In the genomic region with DNA sequence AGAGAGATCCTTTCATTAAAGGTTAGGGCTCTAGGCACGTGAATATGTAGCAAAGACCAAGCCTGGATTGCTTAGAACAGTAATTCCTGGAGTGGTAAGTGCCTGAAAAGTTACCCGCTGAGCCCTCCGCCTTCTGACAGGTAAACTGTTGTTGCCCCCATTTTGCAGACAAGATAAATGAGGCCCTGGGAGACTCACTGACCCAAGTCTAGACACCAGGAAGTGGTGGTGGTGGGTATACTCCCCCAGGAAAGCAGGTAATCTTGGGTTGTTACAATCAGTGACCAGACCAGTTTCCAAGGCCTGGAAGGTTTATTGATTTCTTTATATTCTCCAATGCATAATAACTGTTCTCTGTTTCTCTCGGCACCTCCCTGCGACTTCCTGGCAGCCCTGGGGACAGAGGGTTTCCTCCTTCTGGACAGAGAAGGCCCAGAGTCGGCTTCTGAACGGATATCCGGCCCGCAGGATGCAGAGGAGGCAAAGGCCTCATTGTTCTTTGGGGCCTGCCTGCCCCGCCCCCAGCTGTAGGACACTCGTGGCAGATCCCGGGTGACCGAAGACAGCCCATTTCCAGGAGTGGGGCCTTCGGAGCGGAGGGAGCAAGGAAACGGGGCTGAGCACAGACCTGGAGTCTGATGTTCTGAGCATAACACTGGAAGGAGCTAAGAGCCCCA, we compare ENCODE assay signal across 8 cellular contexts. TPM values are rescaled to one million over a fixed set of nuclear protein-coding genes. Genes with fewer than 3 reads are reported as not detected.
DNase-seq lines count a peak whose midpoint lies in the region; ATAC-seq and TF ChIP-seq lines count a peak whose summit lies in the region.

No MANE protein-coding gene starts in this region.

- no peak for TF ChIP-seq POLR2A in testis (IDR thresholded peaks at IDR 0.05)

- no peaks in the 10 kb centered on the region for H3K79me2 ChIP-seq in KMS-11 (ENCODE audit: insufficient read depth, low read depth)

- CTCF ChIA-PET in activated CD8-positive, alpha-beta T cell treated with anti-CD3 and anti-CD28 coated beads, Interleukin-2, amount 10 ng/mL, durations not matched to agents 7 days and 5 days (lab: Charles Lee) = interaction anchor here (0.6 to 6.8 kb wide), 42 partner anchors 8 to 389 kb away, joined by 3 to 74 read pairs (median 7); a partner anchor contains a TSS

- no peaks in the 10 kb centered on the region for H3K36me3 Mint-ChIP-seq in activated CD8-positive, alpha-beta T cell treated with anti-CD3 and anti-CD28 coated beads, Interleukin-2, amount 10 ng/mL, durations not matched to agents 7 days and 5 days (ENCODE audit: low read depth)

- peaks cover 27 to 36% (median 35%) of the 10 kb centered on the region in 11 experiments for H3K27me3 ChIP-seq in BLaER1 treated with 17β-estradiol and CSF1 and Interleukin-3, amounts not matched to agents 10 nM and 100 nM
- H3K27me3 ChIP-seq in KMS-11 (ENCODE audit: insufficient read depth, low read depth) (peaks cover 19% of the 10 kb centered on the region), muscle layer of colon (ENCODE audit: control insufficient read depth in 1 of 2, insufficient read depth in 2 of 2, low read length in 2 of 2) (no peaks in the 10 kb centered on the region), testis (no peaks in the 10 kb centered on the region)

- TF ChIP-seq CTCF in KMS-11 (conservative IDR thresholded peaks at IDR 0.05; ENCODE audit: low read depth, low read length) (no peak; the same call in 1 of the 2 replicates), testis (IDR thresholded peaks at IDR 0.05) (no peak)

- H3K4me1 ChIP-seq in BLaER1 treated with 17β-estradiol and CSF1 and Interleukin-3, amounts not matched to agents 10 nM and 100 nM = peaks cover 25 to 36% (median 28%) of the 10 kb centered on the region in 10 experiments
- H3K4me1 ChIP-seq in KMS-11 (ENCODE audit: low read depth, poor library complexity, severe bottlenecking) = peaks cover 31% of the 10 kb centered on the region
- peaks cover 33% of the 10 kb centered on the region for H3K4me1 ChIP-seq in muscle layer of colon (ENCODE audit: insufficient read depth, low read length)
- H3K4me1 ChIP-seq in testis = no peaks in the 10 kb centered on the region

- H4K20me1 ChIP-seq in BLaER1 treated with 17β-estradiol and CSF1 and Interleukin-3, amounts not matched to agents 10 nM and 100 nM = peaks cover 0 to 17% (median 14%) of the 10 kb centered on the region in 11 experiments; a peak in 9 of 22 replicates
- H4K20me1 ChIP-seq in KMS-11 (ENCODE audit: insufficient read depth) = no peaks in the 10 kb centered on the region

- H3K9me3 ChIP-seq in BLaER1 treated with 17β-estradiol and CSF1 and Interleukin-3, amounts not matched to agents 10 nM and 100 nM (replicated peaks in 1 of 11) = no peaks in the 10 kb centered on the region
- H3K9me3 ChIP-seq in muscle layer of colon (ENCODE audit: low read length) = no peaks in the 10 kb centered on the region
- H3K9me3 ChIP-seq in testis = no peaks in the 10 kb centered on the region

- peak overlapping the region; percentile 89 for H3K4me3 Mint-ChIP-seq in activated CD8-positive, alpha-beta T cell treated with anti-CD3 and anti-CD28 coated beads, Interleukin-2, amount 10 ng/mL, durations not matched to agents 7 days and 5 days

- H3K27ac Mint-ChIP-seq in activated CD8-positive, alpha-beta T cell treated with anti-CD3 and anti-CD28 coated beads, Interleukin-2, amount 10 ng/mL, durations not matched to agents 7 days and 5 days = peak overlapping the region; percentile 97

- 17 to 27% methylated on average over 16 of the region's 16 CpGs for WGBS in testis, 2 donors

- intact Hi-C loops in testis (cut with DNase I; ENCODE audit: low total_unique reads) = loop anchor here (10.0 kb wide), 2 partner anchors 209 to 239 kb away; no protein-coding TSS in a partner anchor

- H3K4me2 ChIP-seq in BLaER1 treated with 17β-estradiol and CSF1 and Interleukin-3, amounts not matched to agents 10 nM and 100 nM = peak overlapping the region; percentile 74 to 96 (median 91)
- peak overlapping the region; percentile 43 for H3K4me2 ChIP-seq in KMS-11

- H3K27ac ChIP-seq in BLaER1 treated with 17β-estradiol and CSF1 and Interleukin-3, amounts not matched to agents 10 nM and 100 nM = peak overlapping the region; percentile 75 to 99 (median 95); a peak in 21 of 22 replicates
- H3K27ac ChIP-seq in KMS-11 (peak overlapping the region; percentile 75), epithelial cell of prostate (peak overlapping the region; percentile 82), muscle layer of colon (ENCODE audit: low read depth, low read length) (peak overlapping the region; percentile 88), testis (peak overlapping the region; percentile 85 to 97)

- no peaks in the 10 kb centered on the region for H3K27me3 Mint-ChIP-seq in activated CD8-positive, alpha-beta T cell treated with anti-CD3 and anti-CD28 coated beads, Interleukin-2, amount 10 ng/mL, durations not matched to agents 7 days and 5 days (ENCODE audit: low read depth)

- DNase-seq in activated CD8-positive, alpha-beta T cell treated with anti-CD3 and anti-CD28 coated beads, Interleukin-2, amount 10 ng/mL, durations not matched to agents 7 days and 5 days = peak; percentile 75
- no peak for DNase-seq in epithelial cell of prostate (ENCODE audit: low read depth, low spot score)
- peak; percentile 68 for DNase-seq in testis
- DNase-seq in cortex of kidney (lab: John Stamatoyannopoulos, UW) = no peak

- POLR2A ChIA-PET in activated CD8-positive, alpha-beta T cell treated with anti-CD3 and anti-CD28 coated beads, Interleukin-2, amount 10 ng/mL, durations not matched to agents 7 days and 5 days (lab: Charles Lee) = interaction anchor here (0.6 to 5.1 kb wide), 19 partner anchors 18 to 390 kb away, joined by 3 to 35 read pairs (median 5); a partner anchor contains a TSS

- H3K4me3 ChIP-seq in BLaER1 treated with 17β-estradiol and CSF1 and Interleukin-3, amounts not matched to agents 10 nM and 100 nM = peak overlapping the region; percentile 75 to 86 (median 79)
- H3K4me3 ChIP-seq in KMS-11 (IDR thresholded peaks at IDR 0.05; ENCODE audit: insufficient read depth, low read depth, low read length) (no peak overlapping the region), muscle layer of colon (ENCODE audit: low read depth in 1 of 2, low read length in 2 of 2) (peak overlapping the region in 1 of 2 donors; percentile 48), testis (peak overlapping the region; percentile 67 to 93)

- peak; percentile 31 for ATAC-seq in GM19455 (IDR thresholded peaks at IDR 0.05; ENCODE audit: unreplicated experiment)
- ATAC-seq in activated CD8-positive, alpha-beta T cell treated with anti-CD3 and anti-CD28 coated beads, Interleukin-2, amount 10 ng/mL, durations not matched to agents 7 days and 5 days = peak; percentile 9

- H3K4me1 Mint-ChIP-seq in activated CD8-positive, alpha-beta T cell treated with anti-CD3 and anti-CD28 coated beads, Interleukin-2, amount 10 ng/mL, durations not matched to agents 7 days and 5 days (ENCODE audit: low read depth) = peaks cover 38% of the 10 kb centered on the region

- peak overlapping the region; percentile 64 for H2AFZ ChIP-seq in KMS-11 (ENCODE audit: low read depth)

- H3K9ac ChIP-seq in BLaER1 treated with 17β-estradiol and CSF1 and Interleukin-3, amounts not matched to agents 10 nM and 100 nM = peak overlapping the region; percentile 84 to 98 (median 95); a peak in 21 of 22 replicates
- H3K9ac ChIP-seq in KMS-11 (peak overlapping the region; percentile 88), muscle layer of colon (ENCODE audit: low read length) (no peak overlapping the region)

- no peaks in the 10 kb centered on the region for H3K9me3 Mint-ChIP-seq in activated CD8-positive, alpha-beta T cell treated with anti-CD3 and anti-CD28 coated beads, Interleukin-2, amount 10 ng/mL, durations not matched to agents 7 days and 5 days (ENCODE audit: insufficient read depth)

- no peaks in the 10 kb centered on the region for H3K36me3 ChIP-seq in BLaER1 treated with 17β-estradiol and CSF1 and Interleukin-3, amounts not matched to agents 10 nM and 100 nM
- H3K36me3 ChIP-seq in KMS-11 (ENCODE audit: insufficient read depth) = no peaks in the 10 kb centered on the region
- H3K36me3 ChIP-seq in muscle layer of colon (ENCODE audit: insufficient read depth, low read length) = no peaks in the 10 kb centered on the region
- no peaks in the 10 kb centered on the region for H3K36me3 ChIP-seq in testis (ENCODE audit: low read depth, missing control alignments)

RNA-seq across cellular contexts. Expression of a gene that starts 1.3 kb away (rescaled TPM):
- total RNA-seq in activated CD8-positive, alpha-beta T cell treated with anti-CD3 and anti-CD28 coated beads, Interleukin-2, amount 10 ng/mL, durations not matched to agents 7 days and 5 days = 10 to 100 TPM; 16.9 to 17.6 TPM
- 1 to 10 TPM; 4.5 to 5.5 TPM for total RNA-seq in testis
- polyA plus RNA-seq in testis (ENCODE audit: insufficient read depth, low read depth, low replicate concordance) = 10.3 TPM

RNA-seq across cellular contexts. Expression of a gene that starts 27.5 kb away (rescaled TPM):
- total RNA-seq in activated CD8-positive, alpha-beta T cell treated with anti-CD3 and anti-CD28 coated beads, Interleukin-2, amount 10 ng/mL, durations not matched to agents 7 days and 5 days = 100 to 1,000 TPM; 135 to 136 TPM
- total RNA-seq in testis = 100 to 1,000 TPM in 1 of 2 donors, 10 to 100 TPM in 1; 71.7 to 118 TPM
- 101 TPM for polyA plus RNA-seq in testis (ENCODE audit: insufficient read depth, low read depth, low replicate concordance)

RNA-seq across cellular contexts. Expression of a gene that starts 40.5 kb away (rescaled TPM):
- total RNA-seq in activated CD8-positive, alpha-beta T cell treated with anti-CD3 and anti-CD28 coated beads, Interleukin-2, amount 10 ng/mL, durations not matched to agents 7 days and 5 days = 10 to 100 TPM; 35.0 to 36.7 TPM
- 10 to 100 TPM; 12.8 to 16.6 TPM for total RNA-seq in testis
- 57.5 TPM for polyA plus RNA-seq in testis (ENCODE audit: insufficient read depth, low read depth, low replicate concordance)

Comparison
In these comparisons a context has a peak if more than half of its experiments do, and no peak if none do; other contexts are left out.
1. DNase-seq: peak in activated CD8-positive, alpha-beta T cell treated with anti-CD3 and anti-CD28 coated beads, Interleukin-2, amount 10 ng/mL, durations not matched to agents 7 days and 5 days (single experiment) and testis (single experiment); none in epithelial cell of prostate (single experiment) and cortex of kidney (single experiment).
2. Peak in every context shown above with its lines, with median percentiles within 50 percentile points of each other: H3K27ac ChIP-seq.